25 cellular contexts compared by ENCODE assay signal in the genomic region with DNA sequence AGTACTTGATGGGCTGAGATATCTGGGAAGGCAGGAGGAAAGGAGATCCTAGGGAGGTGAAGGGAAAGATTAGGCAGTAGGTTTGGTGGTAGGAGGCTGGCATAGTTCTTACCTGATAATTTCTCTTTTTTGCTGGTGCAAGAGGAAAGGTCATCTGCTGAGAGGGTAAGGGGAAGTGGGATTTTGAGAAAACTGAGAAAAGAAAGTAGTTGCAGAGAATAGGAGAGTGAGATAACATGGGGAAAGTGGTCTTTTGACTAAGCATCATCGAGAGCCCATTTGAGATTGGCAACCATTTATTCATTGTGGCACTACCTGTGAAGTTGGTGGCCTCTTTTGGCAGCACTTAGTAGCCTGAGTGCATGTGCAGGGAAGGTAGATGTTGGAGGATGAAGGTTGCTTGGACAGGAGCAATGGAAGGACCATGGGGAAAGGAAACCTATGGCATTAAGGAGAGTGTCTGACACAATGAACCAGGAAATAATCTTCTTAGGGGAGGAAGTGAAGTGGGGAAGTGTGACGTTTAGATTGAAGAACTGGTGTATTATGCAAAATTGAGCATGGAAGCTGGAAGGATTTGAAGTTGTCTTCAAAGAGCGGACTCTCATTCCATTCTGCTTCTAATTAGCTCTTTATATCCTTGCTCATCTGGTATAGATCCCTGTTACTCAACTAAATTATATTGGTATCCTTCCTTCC.
"Had no signal": no experiment of that assay in that cellular context is flagged by ENCODE, and none has a peak within 500 bp of the region (broad histone marks: within the 10 kb centered on the region; RNA-seq: fewer than 3 reads in every experiment).

No MANE protein-coding gene starts in this region.

- ATAC-seq: effector memory CD8-positive, alpha-beta T cell; gastroesophageal sphincter; mucosa of descending colon; right lobe of liver; stimulated activated naive CD8-positive, alpha-beta T cell treated with anti-CD3 and anti-CD28 coated beads, Interleukin-15, amount 100 ng/mL, for 72 hours had no signal

- H3K9me3 ChIP-seq: gastroesophageal sphincter, left ventricle myocardium inferior, mucosa of descending colon, right lobe of liver, vagina had no signal

- H3K27me3 ChIP-seq: brain microvascular endothelial cell, gastroesophageal sphincter, hepatocyte, right lobe of liver, vagina had no signal

- H3K27ac ChIP-seq: brain microvascular endothelial cell, gastroesophageal sphincter, hepatocyte, left ventricle myocardium inferior, right lobe of liver, vagina, VCaP had no signal

- H3K36me3 ChIP-seq: brain microvascular endothelial cell, right lobe of liver had no signal

- DNase-seq: activated CD4-positive, alpha-beta T cell treated with anti-CD3 and anti-CD28 coated beads for 4 hours; activated CD4-positive, alpha-beta T cell treated with anti-CD3 and anti-CD28 coated beads, Interleukin-2, amount 50 U/mL, for 48 hours; activated CD8-positive, alpha-beta memory T cell treated with anti-CD3 and anti-CD28 coated beads, Interleukin-2, amount 50 U/mL, for 4 hours; activated gamma-delta T cell; activated naive CD4-positive, alpha-beta T cell treated with anti-CD3 and anti-CD28 coated beads, Interleukin-2, amount 10 ng/mL, durations not matched to agents 7 days and 5 days; activated naive CD8-positive, alpha-beta T cell treated with anti-CD3 and anti-CD28 coated beads, Interleukin-2, amount 10 ng/mL, durations not matched to agents 7 days and 5 days; activated T-cell treated with anti-CD3 and anti-CD28 coated beads, Interleukin-2, amount 50 U/mL, for 1 hour; brain microvascular endothelial cell; cortex of kidney; effector memory CD8-positive, alpha-beta T cell; erythroblast; islet precursor cell; left ventricle myocardium inferior; mesendoderm; mucosa of descending colon; posterior cingulate gyrus; right lobe of liver; stimulated activated CD4-positive, alpha-beta T cell treated with anti-CD3 and anti-CD28 coated beads, Interleukin-2, amount 100 ng/mL, for 48 hours; stimulated activated naive CD8-positive, alpha-beta T cell treated with anti-CD3 and anti-CD28 coated beads, Interleukin-15, amount 100 ng/mL, for 72 hours; substantia nigra had no signal

- H3K4me3 ChIP-seq: gastroesophageal sphincter, hepatocyte, left ventricle myocardium inferior, lung, mucosa of descending colon, right lobe of liver, vagina had no signal

- H3K4me1 ChIP-seq: gastroesophageal sphincter, left ventricle myocardium inferior, right lobe of liver, vagina had no signal
